ENCODE assay signal across 25 cellular contexts in the genomic region with DNA sequence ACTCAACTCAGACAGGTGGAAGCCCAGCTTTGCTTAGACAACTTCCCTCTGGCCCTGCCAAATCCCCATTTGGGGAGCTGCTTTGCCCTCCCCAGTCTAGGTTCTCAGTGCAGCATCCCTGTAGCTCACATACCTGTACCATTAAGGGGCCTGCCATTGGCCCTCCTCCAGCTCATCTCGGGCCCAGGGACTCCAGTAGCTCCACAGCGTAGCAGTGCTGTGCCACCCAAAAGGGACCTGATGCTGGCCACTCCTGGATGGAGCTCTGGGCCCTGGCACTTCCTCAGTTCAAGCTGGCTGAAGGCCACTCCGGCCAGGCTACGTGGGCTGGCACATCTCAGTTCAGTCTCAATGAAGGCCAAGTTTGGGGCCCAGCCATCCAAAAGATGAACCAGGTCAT. TPM values are rescaled to one million over a fixed set of nuclear protein-coding genes. Genes with fewer than 3 reads are reported as not detected.
"Had no signal": no experiment of that assay in that cellular context is flagged by ENCODE, and none has a peak within 500 bp of the region (broad histone marks: within the 10 kb centered on the region; RNA-seq: fewer than 3 reads in every experiment).

No MANE protein-coding gene starts in this region.

- H3K4me3 ChIP-seq: colonic mucosa, dorsolateral prefrontal cortex, esophagus muscularis mucosa, esophagus squamous epithelium, gastrocnemius medialis, gastroesophageal sphincter, heart left ventricle, heart right ventricle had no signal

- DNase-seq: colonic mucosa; cortex of kidney; dermis blood vessel endothelial cell; dorsolateral prefrontal cortex; effector CD4-positive, alpha-beta T cell; effector CD8-positive, alpha-beta T cell; effector memory CD4-positive, alpha-beta T cell; effector memory CD8-positive, alpha-beta T cell; endodermal cell; erythroblast; esophagus squamous epithelium; foreskin fibroblast; foreskin keratinocyte; foreskin melanocyte; gastrocnemius medialis; glutamatergic neuron; heart left ventricle; heart right ventricle had no signal

- H3K27ac ChIP-seq: colonic mucosa, dorsolateral prefrontal cortex, epithelial cell of prostate, esophagus muscularis mucosa, esophagus squamous epithelium, foreskin keratinocyte, gastrocnemius medialis, gastroesophageal sphincter, heart left ventricle, heart right ventricle had no signal

- H3K4me1 ChIP-seq: colonic mucosa, esophagus muscularis mucosa, esophagus squamous epithelium, foreskin keratinocyte, gastrocnemius medialis, gastroesophageal sphincter, heart right ventricle had no signal

- H3K27me3 ChIP-seq: colonic mucosa, foreskin keratinocyte had no signal

- ATAC-seq: effector memory CD8-positive, alpha-beta T cell; esophagus mucosa; foreskin keratinocyte; gastrocnemius medialis; gastroesophageal sphincter; heart left ventricle; heart right ventricle had no signal

- H3K36me3 ChIP-seq: colonic mucosa, esophagus muscularis mucosa, esophagus squamous epithelium, gastrocnemius medialis, gastroesophageal sphincter, heart left ventricle, heart right ventricle had no signal

- H3K9me3 ChIP-seq: colonic mucosa, esophagus muscularis mucosa, esophagus squamous epithelium, gastrocnemius medialis, gastroesophageal sphincter, heart left ventricle, heart right ventricle had no signal

RNA-seq across cellular contexts. Expression of gene LRIT1, which starts 7.4 kb away (rescaled TPM):
- polyA plus RNA-seq: endothelial cell of umbilical vein, esophagus, fibroblast of lung, foreskin keratinocyte, heart left ventricle, heart right ventricle had no signal

RNA-seq across cellular contexts. Expression of gene LRIT2, which starts 8.6 kb away (rescaled TPM):
- polyA plus RNA-seq: endothelial cell of umbilical vein, esophagus, fibroblast of lung, foreskin keratinocyte, heart left ventricle, heart right ventricle had no signal

RNA-seq across cellular contexts. Expression of gene RGR, which starts 10.9 kb away (rescaled TPM):
- polyA plus RNA-seq: endothelial cell of umbilical vein, fibroblast of lung, foreskin keratinocyte had no signal
